In the genomic region with DNA sequence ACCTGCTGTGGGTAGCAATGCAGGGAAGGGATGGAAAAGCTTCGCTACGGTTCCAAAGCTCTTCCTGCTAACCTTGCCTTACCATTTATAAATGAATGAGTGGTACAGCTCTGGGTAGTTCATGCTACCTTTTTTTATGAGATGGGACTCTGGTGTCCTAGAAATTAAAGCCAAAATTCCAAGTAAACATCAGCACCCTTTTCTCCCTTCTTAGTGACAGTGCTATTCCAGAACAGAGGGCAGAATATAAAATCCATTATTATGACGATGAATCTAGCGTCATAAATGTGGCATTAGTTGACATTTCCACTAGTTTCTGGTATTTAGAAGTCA, we compare ENCODE assay signal across 8 cellular contexts. TPM values are rescaled to one million over a fixed set of nuclear protein-coding genes. Genes with fewer than 3 reads are reported as not detected.
A peak's percentile ranks its signal among the peaks of the same experiment; 100 is the strongest.
DNase-seq lines count a peak whose midpoint lies in the region; ATAC-seq and TF ChIP-seq lines count a peak whose summit lies in the region.

No MANE protein-coding gene starts in this region.

- H3K79me2 ChIP-seq in H9 (ENCODE audit: insufficient read depth, low read length), result no peaks in the 10 kb centered on the region
- no peaks in the 10 kb centered on the region for H3K79me2 ChIP-seq in smooth muscle cell (ENCODE audit: low read depth)

- H2AFZ ChIP-seq in H9 (ENCODE audit: low read length) (no peak overlapping the region), smooth muscle cell (ENCODE audit: low read depth) (peak overlapping the region; percentile 78)

- H3K4me2 ChIP-seq in H9 (ENCODE audit: insufficient read depth, insufficient read length, low read length), result peak overlapping the region; percentile 17
- peak overlapping the region; percentile 86 for H3K4me2 ChIP-seq in smooth muscle cell

- H3K23ac ChIP-seq in H9 (ENCODE audit: insufficient read length, low read depth, low read length), result no peak overlapping the region

- no peaks in the 10 kb centered on the region for H3F3A ChIP-seq in smooth muscle cell (ENCODE audit: low read depth)

- TF ChIP-seq EP300 in gastroesophageal sphincter (IDR thresholded peaks at IDR 0.05), result no peak

- H3K9me3 ChIP-seq in H9 (ENCODE audit: control insufficient read depth, low read depth, low read length) (no peaks in the 10 kb centered on the region), gastroesophageal sphincter (no peaks in the 10 kb centered on the region), smooth muscle cell (replicated peaks; ENCODE audit: low read depth) (no peaks in the 10 kb centered on the region)

- H2BK5ac ChIP-seq in H9 (ENCODE audit: insufficient read length, low read length), result no peak overlapping the region

- no peaks in the 10 kb centered on the region; a peak in 1 of 5 replicates for H3K9me3 Mint-ChIP-seq in H9

- H3K9ac ChIP-seq in H9 (ENCODE audit: extremely low read depth, insufficient read length, low read length) (no peak overlapping the region), smooth muscle cell (ENCODE audit: low read depth) (no peak overlapping the region)

- no peaks in the 10 kb centered on the region; a peak in 2 of 7 replicates for H3K36me3 Mint-ChIP-seq in H9 (ENCODE audit: insufficient read depth in 1 of 3, low read depth in 3 of 3)

- peak overlapping the region; percentile 75 to 85 for H3K4me3 Mint-ChIP-seq in H9

- H4K8ac ChIP-seq in H9 (replicated peaks; ENCODE audit: insufficient read length, low read depth, low read length), result no peak overlapping the region

- H4K5ac ChIP-seq in H9 (ENCODE audit: insufficient read length, low read depth, low read length), result no peak overlapping the region

- H3K27ac ChIP-seq in H9 (ENCODE audit: insufficient read length, low read depth, low read length) (no peak overlapping the region), gastroesophageal sphincter (peak overlapping the region in 3 of 4 donors; percentile 87 to 90 (median 88)), smooth muscle cell (ENCODE audit: low read depth) (no peak overlapping the region)

- H3K4me1 Mint-ChIP-seq in H9, result peaks cover 13 to 26% of the 10 kb centered on the region in 2 experiments

- H2BK120ac ChIP-seq in H9 (ENCODE audit: low read depth, low read length, poor library complexity, severe bottlenecking), result no peak overlapping the region

- H3T11ph ChIP-seq in H9 (ENCODE audit: low read length), result no peak overlapping the region

- no peak overlapping the region for H2AK5ac ChIP-seq in H9 (ENCODE audit: insufficient read length, low read length)

- H3K36me3 ChIP-seq in gastroesophageal sphincter (peaks cover 0 to 17% of the 10 kb centered on the region in 2 donors), smooth muscle cell (ENCODE audit: low read depth) (no peaks in the 10 kb centered on the region)

- no peak overlapping the region for H2BK20ac ChIP-seq in H9 (ENCODE audit: low read depth, low read length, poor library complexity, severe bottlenecking)

- H3K4me3 ChIP-seq in WI38 (ENCODE audit: low read depth, low read length) (peak overlapping the region; percentile 97), gastroesophageal sphincter (peak overlapping the region; percentile 75 to 96), smooth muscle cell (peak overlapping the region; percentile 67)

- H3K4ac ChIP-seq in H9 (ENCODE audit: low read depth, low read length), result no peak overlapping the region

- H3K79me1 ChIP-seq in H9 (ENCODE audit: insufficient read depth, low read depth, low read length, poor library complexity, severe bottlenecking), result no peaks in the 10 kb centered on the region

- no peak for TF ChIP-seq CTCF in H9 (conservative IDR thresholded peaks at IDR 0.05)
- no peak; the same call in 1 of the 2 replicates for TF ChIP-seq CTCF in WI38 (IDR thresholded peaks at IDR 0.05; ENCODE audit: low read depth, low read length)
- TF ChIP-seq CTCF in gastroesophageal sphincter (IDR thresholded peaks at IDR 0.05), result no peak
- TF ChIP-seq CTCF in smooth muscle cell (IDR thresholded peaks at IDR 0.05; ENCODE audit: borderline replicate concordance, insufficient read depth, poor library complexity, severe bottlenecking), result no peak

- no peak for TF ChIP-seq POLR2A in gastroesophageal sphincter (IDR thresholded peaks at IDR 0.05)

- DNase-seq in H9 (no peak), smooth muscle cell (lab: John Stamatoyannopoulos, UW; ENCODE audit: unreplicated experiment) (no peak), SW480 (ENCODE audit: low spot score) (no peak), NCI-H1417 (lab: John Stamatoyannopoulos, UW) (no peak)
- no peak for DNase-seq in activated effector memory CD4-positive, alpha-beta T cell treated with Interleukin-2 at 50 U/mL for 16 hours

- peaks cover 26% of the 10 kb centered on the region for H3K27me3 Mint-ChIP-seq in H9 (ENCODE audit: low read depth)

- H3K27me3 ChIP-seq in H9 (ENCODE audit: insufficient read depth, low read length) (no peaks in the 10 kb centered on the region), gastroesophageal sphincter (no peaks in the 10 kb centered on the region), smooth muscle cell (ENCODE audit: low read depth) (no peaks in the 10 kb centered on the region)

- H4K91ac ChIP-seq in H9 (ENCODE audit: insufficient read length, low read depth, low read length), result no peak overlapping the region

- H3K4me1 ChIP-seq in H9 (ENCODE audit: insufficient read depth, low read length) (no peaks in the 10 kb centered on the region), gastroesophageal sphincter (peaks cover 0 to 24% (median 7%) of the 10 kb centered on the region in 3 donors), smooth muscle cell (ENCODE audit: low read depth) (peaks cover 6% of the 10 kb centered on the region)

- no peak overlapping the region for H3K14ac ChIP-seq in H9 (ENCODE audit: insufficient read depth, low read length)

- no peak overlapping the region for H3K56ac ChIP-seq in H9 (ENCODE audit: insufficient read length, low read depth, low read length)

- no peak overlapping the region for H3K27ac Mint-ChIP-seq in H9

- no peak overlapping the region for H2BK15ac ChIP-seq in H9 (ENCODE audit: low read depth, low read length)

- H4K20me1 ChIP-seq in H9 (ENCODE audit: control insufficient read depth, insufficient read depth, insufficient read length) (no peaks in the 10 kb centered on the region), smooth muscle cell (ENCODE audit: low read depth) (no peaks in the 10 kb centered on the region)

- WGBS in H9 (ENCODE audit: extremely low coverage, insufficient read length, low lambda C conversion rate), result no CpG with 5 or more reads among the region's 4 CpGs
- WGBS in gastroesophageal sphincter (ENCODE audit: low coverage in 1 of 2), 2 donors, result 7 to 15% methylated on average over 2 to 4 of the region's 4 CpGs
- 37% methylated on average over 4 of the region's 4 CpGs for WGBS in smooth muscle cell (ENCODE audit: low lambda C conversion rate)

- peaks cover 3% of the 10 kb centered on the region for H3K23me2 ChIP-seq in H9 (ENCODE audit: insufficient read length, low read depth, low read length, poor library complexity, severe bottlenecking)

- no peak overlapping the region for H2BK12ac ChIP-seq in H9 (ENCODE audit: insufficient read length, low read depth, low read length)

- ATAC-seq in gastroesophageal sphincter (no peak), GM18907 (IDR thresholded peaks at IDR 0.05; ENCODE audit: unreplicated experiment) (no peak)

- H3K18ac ChIP-seq in H9 (ENCODE audit: insufficient read length, low read depth, low read length), result no peak overlapping the region

RNA-seq across cellular contexts. Expression of a gene that starts 0.4 kb away (rescaled TPM):
- total RNA-seq in H9 (2021), result 10.4 TPM in 2 replicates
- total RNA-seq in gastroesophageal sphincter, result 10 to 100 TPM; 11.3 to 29.1 (median 16.4) TPM
- 1.3 and 3.7 TPM in 2 replicates for total RNA-seq in smooth muscle cell
- polyA plus RNA-seq in smooth muscle cell, result 1.1 and 3.4 TPM in 2 replicates

RNA-seq across cellular contexts. Expression of a gene that starts 30.2 kb away (rescaled TPM):
- total RNA-seq in H9 (2021) (not detected in 2 replicates), gastroesophageal sphincter (not detected), smooth muscle cell (not detected in 2 replicates)
- polyA plus RNA-seq in smooth muscle cell, result not detected in 2 replicates

Comparison
In these comparisons a context has a peak if more than half of its experiments do, and no peak if none do; other contexts are left out.
1. H3K27ac ChIP-seq: peak in gastroesophageal sphincter (3 of 4); none in H9 (single experiment) and smooth muscle cell (single experiment).
2. Peak in every context shown above with its lines, with median percentiles within 50 percentile points of each other: H3K4me3 ChIP-seq.